Comparison of ENCODE assay signal across 1 cellular context in the genomic region with DNA sequence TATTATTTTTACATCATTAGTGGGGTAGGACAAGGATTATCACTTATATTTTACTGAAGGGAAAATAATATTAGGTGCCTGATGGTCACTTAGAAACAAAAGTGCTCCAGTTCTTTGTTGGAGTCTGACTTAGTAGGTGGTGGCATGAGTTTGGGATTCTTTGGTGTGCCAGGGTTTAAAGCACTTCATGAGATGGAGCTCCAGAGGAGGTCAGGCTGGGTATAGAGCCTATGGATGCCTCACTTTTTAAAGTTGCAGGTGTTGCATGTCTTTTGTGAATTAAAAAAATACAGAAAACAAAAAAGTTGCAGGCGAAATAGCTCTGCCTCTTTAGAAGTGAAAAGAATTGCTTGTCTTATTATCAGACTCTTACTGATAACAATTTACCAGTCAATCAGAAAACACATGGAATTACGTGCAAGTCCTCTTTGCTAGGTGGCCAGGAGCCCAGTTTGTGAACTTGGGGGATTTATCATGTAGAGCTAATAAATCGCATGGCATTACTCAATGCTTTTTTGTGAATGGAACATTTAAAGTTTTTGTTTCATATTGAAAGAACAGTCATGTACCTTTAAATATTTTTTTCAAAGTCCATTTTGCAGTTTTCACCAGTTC.
TF ChIP-seq lines count a peak whose summit lies in the region.

No MANE protein-coding gene starts in this region.

TF ChIP-seq in GM12878, 131 proteins besides CTCF, POLR2A, EP300 and RAD21:
- TF ChIP-seq, protein P1, sequence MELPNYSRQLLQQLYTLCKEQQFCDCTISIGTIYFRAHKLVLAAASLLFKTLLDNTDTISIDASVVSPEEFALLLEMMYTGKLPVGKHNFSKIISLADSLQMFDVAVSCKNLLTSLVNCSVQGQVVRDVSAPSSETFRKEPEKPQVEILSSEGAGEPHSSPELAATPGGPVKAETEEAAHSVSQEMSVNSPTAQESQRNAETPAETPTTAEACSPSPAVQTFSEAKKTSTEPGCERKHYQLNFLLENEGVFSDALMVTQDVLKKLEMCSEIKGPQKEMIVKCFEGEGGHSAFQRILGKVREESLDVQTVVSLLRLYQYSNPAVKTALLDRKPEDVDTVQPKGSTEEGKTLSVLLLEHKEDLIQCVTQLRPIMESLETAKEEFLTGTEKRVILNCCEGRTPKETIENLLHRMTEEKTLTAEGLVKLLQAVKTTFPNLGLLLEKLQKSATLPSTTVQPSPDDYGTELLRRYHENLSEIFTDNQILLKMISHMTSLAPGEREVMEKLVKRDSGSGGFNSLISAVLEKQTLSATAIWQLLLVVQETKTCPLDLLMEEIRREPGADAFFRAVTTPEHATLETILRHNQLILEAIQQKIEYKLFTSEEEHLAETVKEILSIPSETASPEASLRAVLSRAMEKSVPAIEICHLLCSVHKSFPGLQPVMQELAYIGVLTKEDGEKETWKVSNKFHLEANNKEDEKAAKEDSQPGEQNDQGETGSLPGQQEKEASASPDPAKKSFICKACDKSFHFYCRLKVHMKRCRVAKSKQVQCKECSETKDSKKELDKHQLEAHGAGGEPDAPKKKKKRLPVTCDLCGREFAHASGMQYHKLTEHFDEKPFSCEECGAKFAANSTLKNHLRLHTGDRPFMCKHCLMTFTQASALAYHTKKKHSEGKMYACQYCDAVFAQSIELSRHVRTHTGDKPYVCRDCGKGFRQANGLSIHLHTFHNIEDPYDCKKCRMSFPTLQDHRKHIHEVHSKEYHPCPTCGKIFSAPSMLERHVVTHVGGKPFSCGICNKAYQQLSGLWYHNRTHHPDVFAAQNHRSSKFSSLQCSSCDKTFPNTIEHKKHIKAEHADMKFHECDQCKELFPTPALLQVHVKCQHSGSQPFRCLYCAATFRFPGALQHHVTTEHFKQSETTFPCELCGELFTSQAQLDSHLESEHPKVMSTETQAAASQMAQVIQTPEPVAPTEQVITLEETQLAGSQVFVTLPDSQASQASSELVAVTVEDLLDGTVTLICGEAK (IDR thresholded peaks at IDR 0.05; ENCODE audit: borderline replicate concordance): 0 out of 2 replicates have a peak, but pooled peaks have one; percentile 13
- TF ChIP-seq ZNF207 (IDR thresholded peaks at IDR 0.05; ENCODE audit: borderline replicate concordance): no peak
